ENCODE assay signal across 12 cellular contexts in genomic region chr5:109580225-109580624, GRCh38.
"Had no signal": no experiment of that assay in that cellular context is flagged by ENCODE, and none has a peak within 500 bp of the region (broad histone marks: within the 10 kb centered on the region; RNA-seq: fewer than 3 reads in every experiment).

No MANE protein-coding gene starts in this region.

- H3K9me3 ChIP-seq: colonic mucosa, stomach, uterus had no signal

- DNase-seq: activated CD4-positive, alpha-beta T cell treated with anti-CD3 and anti-CD28 coated beads, Interleukin-2, amount 10 ng/mL, durations not matched to agents 24 days and 14 days; activated naive CD4-positive, alpha-beta T cell treated with Interleukin-2 at 50 U/mL for 16 hours; activated naive CD8-positive, alpha-beta T cell treated with anti-CD3 and anti-CD28 coated beads, Interleukin-2, amount 50 U/mL, for 24 hours; colonic mucosa; effector memory CD4-positive, alpha-beta T cell; left ventricle myocardium superior; retina; stomach; uterus had no signal

- ATAC-seq: activated naive CD8-positive, alpha-beta T cell treated with anti-CD3 and anti-CD28 coated beads, Interleukin-2, amount 50 U/mL, for 24 hours; left ventricle myocardium superior had no signal

- H3K27me3 ChIP-seq: colonic mucosa, stomach, uterus had no signal

- H3K4me1 ChIP-seq: colonic mucosa, parathyroid adenoma, stomach, uterus had no signal

- H3K4me3 ChIP-seq: colonic mucosa, hepatocyte, skin epidermis, stomach, uterus had no signal

- H3K36me3 ChIP-seq: colonic mucosa, stomach, uterus had no signal

- H3K27ac ChIP-seq: colonic mucosa, hepatocyte, parathyroid adenoma, skin epidermis, stomach, uterus had no signal
